Comparison of ENCODE assay signal across 20 cellular contexts in the genomic region with DNA sequence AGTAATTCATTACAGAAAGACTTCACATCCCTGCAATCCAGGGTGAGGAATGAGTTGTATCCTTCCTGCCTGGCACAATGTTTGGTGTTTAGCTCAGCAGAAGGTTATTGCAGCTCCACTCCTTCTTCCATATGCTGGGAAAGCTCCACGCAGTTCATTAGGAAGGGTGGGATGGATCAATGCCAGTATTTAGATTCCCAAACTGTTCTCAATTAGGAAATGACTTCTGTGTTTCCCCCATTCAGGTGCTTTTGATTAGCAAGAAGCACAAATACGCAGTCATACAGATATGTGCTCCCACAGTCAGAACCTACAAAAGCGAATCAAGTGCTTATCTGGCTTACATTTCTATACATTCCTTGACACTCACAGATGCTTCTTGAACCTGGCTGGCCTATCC.
"Had no signal": no experiment of that assay in that cellular context is flagged by ENCODE, and none has a peak within 500 bp of the region (broad histone marks: within the 10 kb centered on the region; RNA-seq: fewer than 3 reads in every experiment).

No MANE protein-coding gene starts in this region.

- H3K27ac ChIP-seq: gastrocnemius medialis, left lung, testis had no signal

- H3K4me1 ChIP-seq: gastrocnemius medialis, spleen had no signal

- H3K4me3 ChIP-seq: gastrocnemius medialis, left lung, spleen, testis had no signal

- DNase-seq: activated CD4-positive, alpha-beta T cell treated with anti-CD3 and anti-CD28 coated beads, Interleukin-2, amount 10 ng/mL, durations not matched to agents 24 days and 14 days; activated CD4-positive, CD25-positive, alpha-beta regulatory T cell; activated CD8-positive, alpha-beta T cell treated with anti-CD3 and anti-CD28 coated beads for 36 hours; activated naive CD4-positive, alpha-beta T cell treated with anti-CD3 and anti-CD28 coated beads, Interleukin-2, amount 10 ng/mL, durations not matched to agents 7 days and 5 days; activated naive CD8-positive, alpha-beta T cell treated with anti-CD3 and anti-CD28 coated beads, Interleukin-2, amount 50 U/mL, for 24 hours; activated T-cell treated with anti-CD3 and anti-CD28 coated beads, Interleukin-2, amount 50 U/mL, for 24 hours; aorta; cortex of kidney; gastrocnemius medialis; head of caudate nucleus; kidney; left lung; midbrain; nephron progenitor cell; nucleus accumbens; retina; spleen; stimulated activated CD4-positive, alpha-beta T cell treated with anti-CD3 and anti-CD28 coated beads, Interleukin-4, amount 100 ng/mL, for 4 hours; T1000; testis had no signal

- H3K36me3 ChIP-seq: gastrocnemius medialis, left lung, spleen had no signal

- ATAC-seq: activated CD8-positive, alpha-beta T cell treated with anti-CD3 and anti-CD28 coated beads for 36 hours; activated naive CD8-positive, alpha-beta T cell treated with anti-CD3 and anti-CD28 coated beads, Interleukin-2, amount 50 U/mL, for 24 hours; gastrocnemius medialis; left lung had no signal

- H3K9me3 ChIP-seq: gastrocnemius medialis, left lung, testis had no signal

- H3K27me3 ChIP-seq: gastrocnemius medialis, left lung, spleen, testis had no signal
